17 cellular contexts compared by ENCODE assay signal in genomic region chr5:15687401-15687800, GRCh38.
"Had no signal": no experiment of that assay in that cellular context is flagged by ENCODE, and none has a peak within 500 bp of the region (broad histone marks: within the 10 kb centered on the region; RNA-seq: fewer than 3 reads in every experiment).

No MANE protein-coding gene starts in this region.

- H3K4me1 ChIP-seq: right lobe of liver had no signal

- ATAC-seq: heart right ventricle; left lobe of liver; natural killer cell; right lobe of liver; stimulated activated effector memory CD8-positive, alpha-beta T cell treated with anti-CD3 and anti-CD28 coated beads, Interleukin-12 subunit alpha, Interleukin-12 subunit beta, amount 100 ng/mL, for 72 hours; stimulated activated naive CD8-positive, alpha-beta T cell treated with anti-CD3 and anti-CD28 coated beads, Interleukin-15, Interleukin-2, amounts not matched to agents 100 U/mL and 50 U/mL, for 24 hours; upper lobe of right lung had no signal

- H3K9me3 ChIP-seq: heart right ventricle, right lobe of liver, testis, tibial nerve, upper lobe of right lung had no signal

- DNase-seq: cortex of kidney; effector CD8-positive, alpha-beta T cell; heart right ventricle; islet precursor cell; natural killer cell; right lobe of liver; stimulated activated CD4-positive, alpha-beta T cell treated with anti-CD3 and anti-CD28 coated beads, Interleukin-4, amount 100 ng/mL, for 1 hour; stimulated activated CD8-positive, alpha-beta memory T cell treated with anti-CD3 and anti-CD28 coated beads, Interleukin-4, amount 100 ng/mL, for 48 hours; stimulated activated naive CD8-positive, alpha-beta T cell treated with anti-CD3 and anti-CD28 coated beads, Interleukin-15, Interleukin-2, amounts not matched to agents 100 U/mL and 50 U/mL, for 24 hours; testis; upper lobe of right lung had no signal

- H3K27ac Mint-ChIP-seq: natural killer cell; stimulated activated effector memory CD8-positive, alpha-beta T cell treated with anti-CD3 and anti-CD28 coated beads, Interleukin-12 subunit alpha, Interleukin-12 subunit beta, amount 100 ng/mL, for 72 hours had no signal

- FAIRE-seq: frontal cortex had no signal

- H3K27ac ChIP-seq: heart right ventricle, right lobe of liver, testis, tibial nerve, upper lobe of right lung had no signal

- H3K4me1 Mint-ChIP-seq: natural killer cell; stimulated activated effector memory CD8-positive, alpha-beta T cell treated with anti-CD3 and anti-CD28 coated beads, Interleukin-12 subunit alpha, Interleukin-12 subunit beta, amount 100 ng/mL, for 72 hours had no signal

- H3K36me3 ChIP-seq: heart right ventricle, right lobe of liver, tibial nerve, upper lobe of right lung had no signal

- H3K4me3 ChIP-seq: dorsolateral prefrontal cortex, heart right ventricle, right lobe of liver, testis, tibial nerve, upper lobe of right lung had no signal

- H3K4me3 Mint-ChIP-seq: natural killer cell; neural crest cell; stimulated activated effector memory CD8-positive, alpha-beta T cell treated with anti-CD3 and anti-CD28 coated beads, Interleukin-12 subunit alpha, Interleukin-12 subunit beta, amount 100 ng/mL, for 72 hours had no signal

- H3K27me3 ChIP-seq: dorsolateral prefrontal cortex, heart right ventricle, right lobe of liver, testis, tibial nerve, upper lobe of right lung had no signal

- H3K9me3 Mint-ChIP-seq: neural crest cell had no signal

- H3K36me3 Mint-ChIP-seq: natural killer cell; stimulated activated effector memory CD8-positive, alpha-beta T cell treated with anti-CD3 and anti-CD28 coated beads, Interleukin-12 subunit alpha, Interleukin-12 subunit beta, amount 100 ng/mL, for 72 hours had no signal
